ENCODE assay signal across 8 cellular contexts in genomic region chr3:102225407-102226132, GRCh38.
DNase-seq lines count a peak whose midpoint lies in the region; ATAC-seq and TF ChIP-seq lines count a peak whose summit lies in the region.

No MANE protein-coding gene starts in this region.

- no peaks in the 10 kb centered on the region for H3K4me1 Mint-ChIP-seq in osteocyte (ENCODE audit: unreplicated experiment)
- peaks cover 45% of the 10 kb centered on the region for H3K4me1 Mint-ChIP-seq in activated T-helper 1 cell treated with anti-CD3 and anti-CD28 coated beads, Interleukin-12 subunit alpha, Interleukin-12 subunit beta, Interleukin-2, Interleukin-4 antibody, amounts not matched to agents 30 ng/mL and 10 ng/mL and 1 ng/mL, durations not matched to agents 14 hours and 24 hours and 36 hours (ENCODE audit: low read depth)

- H3K27me3 Mint-ChIP-seq in osteocyte (ENCODE audit: unreplicated experiment) = peaks cover 26% of the 10 kb centered on the region
- H3K27me3 Mint-ChIP-seq in activated T-helper 1 cell treated with anti-CD3 and anti-CD28 coated beads, Interleukin-12 subunit alpha, Interleukin-12 subunit beta, Interleukin-2, Interleukin-4 antibody, amounts not matched to agents 30 ng/mL and 10 ng/mL and 1 ng/mL, durations not matched to agents 14 hours and 24 hours and 36 hours (ENCODE audit: insufficient read depth) = peaks cover 13% of the 10 kb centered on the region

- intact Hi-C loops in activated T-helper 1 cell treated with anti-CD3 and anti-CD28 coated beads, Interleukin-12 subunit alpha, Interleukin-12 subunit beta, Interleukin-2, Interleukin-4 antibody, amounts not matched to agents 30 ng/mL and 10 ng/mL and 1 ng/mL, durations not matched to agents 14 hours and 24 hours and 36 hours (cut with micrococcal nuclease) = loop anchor here (1.0 to 10.0 kb wide), 7 partner anchors 133 to 538 kb away; partner anchors contain the start of gene RPL24

- no peak overlapping the region for H3K4me3 Mint-ChIP-seq in osteocyte (ENCODE audit: unreplicated experiment)
- H3K4me3 Mint-ChIP-seq in activated T-helper 1 cell treated with anti-CD3 and anti-CD28 coated beads, Interleukin-12 subunit alpha, Interleukin-12 subunit beta, Interleukin-2, Interleukin-4 antibody, amounts not matched to agents 30 ng/mL and 10 ng/mL and 1 ng/mL, durations not matched to agents 14 hours and 24 hours and 36 hours = no peak overlapping the region

- no peaks in the 10 kb centered on the region for H3K36me3 Mint-ChIP-seq in osteocyte (ENCODE audit: unreplicated experiment)
- no peaks in the 10 kb centered on the region for H3K36me3 Mint-ChIP-seq in activated T-helper 1 cell treated with anti-CD3 and anti-CD28 coated beads, Interleukin-12 subunit alpha, Interleukin-12 subunit beta, Interleukin-2, Interleukin-4 antibody, amounts not matched to agents 30 ng/mL and 10 ng/mL and 1 ng/mL, durations not matched to agents 14 hours and 24 hours and 36 hours (ENCODE audit: low read depth)

- TF ChIP-seq CTCF in fibroblast of the aortic adventitia (IDR thresholded peaks at IDR 0.05; ENCODE audit: insufficient read depth, low read length) (peak; percentile 64), osteocyte (IDR thresholded peaks at IDR 0.05) (peak; percentile 75)

- no peak overlapping the region for H3K4me3 ChIP-seq in fibroblast of the aortic adventitia (ENCODE audit: low read depth, low read length)

- peak; percentile 58 for DNase-seq in D341Med (ENCODE audit: low spot score)
- DNase-seq in NCI-H1092 (lab: John Stamatoyannopoulos, UW) = peak; percentile 19
- peak; percentile 89 for DNase-seq in fibroblast of the aortic adventitia (ENCODE audit: low read depth)
- no peak for DNase-seq in osteocyte (ENCODE audit: extremely low spot score, unreplicated experiment)
- no peak for DNase-seq in activated CD4-positive, CD25-positive, alpha-beta regulatory T cell (lab: John Stamatoyannopoulos, UW)
- no peak for DNase-seq in activated T-helper 1 cell treated with anti-CD3 and anti-CD28 coated beads, Interleukin-12 subunit alpha, Interleukin-12 subunit beta, Interleukin-2, Interleukin-4 antibody, amounts not matched to agents 30 ng/mL and 10 ng/mL and 1 ng/mL, durations not matched to agents 14 hours and 24 hours and 36 hours (ENCODE audit: low spot score)

- H3K9me3 Mint-ChIP-seq in osteocyte (ENCODE audit: unreplicated experiment) = no peaks in the 10 kb centered on the region
- peaks cover 4% of the 10 kb centered on the region for H3K9me3 Mint-ChIP-seq in activated T-helper 1 cell treated with anti-CD3 and anti-CD28 coated beads, Interleukin-12 subunit alpha, Interleukin-12 subunit beta, Interleukin-2, Interleukin-4 antibody, amounts not matched to agents 30 ng/mL and 10 ng/mL and 1 ng/mL, durations not matched to agents 14 hours and 24 hours and 36 hours

- no peak overlapping the region for H3K27ac Mint-ChIP-seq in osteocyte (ENCODE audit: unreplicated experiment)
- no peak overlapping the region for H3K27ac Mint-ChIP-seq in activated T-helper 1 cell treated with anti-CD3 and anti-CD28 coated beads, Interleukin-12 subunit alpha, Interleukin-12 subunit beta, Interleukin-2, Interleukin-4 antibody, amounts not matched to agents 30 ng/mL and 10 ng/mL and 1 ng/mL, durations not matched to agents 14 hours and 24 hours and 36 hours

- ATAC-seq in GM21367 (IDR thresholded peaks at IDR 0.05; ENCODE audit: unreplicated experiment) (peak; percentile 49), SK-N-SH treated with all-trans-retinoic acid at 6 μM for 48 hours (peak; percentile 90)

TF ChIP-seq in SK-N-SH treated with all-trans-retinoic acid at 6 μM for 48 hours, 23 proteins besides CTCF, POLR2A, EP300 and RAD21:
- TF ChIP-seq ARNTL (CRISPR knock-in tag; IDR thresholded peaks at IDR 0.05; ENCODE audit: borderline replicate concordance, low read depth) = no peak
- TF ChIP-seq ZFP30 (CRISPR knock-in tag; IDR thresholded peaks at IDR 0.05) = no peak
- no peak for TF ChIP-seq ZNF565 (CRISPR knock-in tag; conservative IDR thresholded peaks at IDR 0.05; ENCODE audit: low read depth)
- no peak for TF ChIP-seq ZNF70 (CRISPR knock-in tag; IDR thresholded peaks at IDR 0.05)
- TF ChIP-seq BACH2 (CRISPR knock-in tag; IDR thresholded peaks at IDR 0.05; ENCODE audit: borderline replicate concordance) = no peak
- TF ChIP-seq TCF4 (CRISPR knock-in tag; IDR thresholded peaks at IDR 0.05; ENCODE audit: borderline replicate concordance) = no peak
- no peak for TF ChIP-seq ZNF8 (CRISPR knock-in tag; IDR thresholded peaks at IDR 0.05)
- no peak for TF ChIP-seq ZC3H10 (CRISPR knock-in tag; IDR thresholded peaks at IDR 0.05)
- TF ChIP-seq ESRRG (CRISPR knock-in tag; IDR thresholded peaks at IDR 0.05) = no peak
- no peak for TF ChIP-seq GLIS3 (CRISPR knock-in tag; IDR thresholded peaks at IDR 0.05)
- no peak for TF ChIP-seq POU6F1 (CRISPR knock-in tag; IDR thresholded peaks at IDR 0.05; ENCODE audit: borderline replicate concordance, low read depth)
- no peak for TF ChIP-seq OSR1 (CRISPR knock-in tag; IDR thresholded peaks at IDR 0.05)
- no peak for TF ChIP-seq RARB (CRISPR knock-in tag; IDR thresholded peaks at IDR 0.05)
- TF ChIP-seq PPARA (CRISPR knock-in tag; IDR thresholded peaks at IDR 0.05; ENCODE audit: borderline replicate concordance) = no peak
- TF ChIP-seq, protein P1, sequence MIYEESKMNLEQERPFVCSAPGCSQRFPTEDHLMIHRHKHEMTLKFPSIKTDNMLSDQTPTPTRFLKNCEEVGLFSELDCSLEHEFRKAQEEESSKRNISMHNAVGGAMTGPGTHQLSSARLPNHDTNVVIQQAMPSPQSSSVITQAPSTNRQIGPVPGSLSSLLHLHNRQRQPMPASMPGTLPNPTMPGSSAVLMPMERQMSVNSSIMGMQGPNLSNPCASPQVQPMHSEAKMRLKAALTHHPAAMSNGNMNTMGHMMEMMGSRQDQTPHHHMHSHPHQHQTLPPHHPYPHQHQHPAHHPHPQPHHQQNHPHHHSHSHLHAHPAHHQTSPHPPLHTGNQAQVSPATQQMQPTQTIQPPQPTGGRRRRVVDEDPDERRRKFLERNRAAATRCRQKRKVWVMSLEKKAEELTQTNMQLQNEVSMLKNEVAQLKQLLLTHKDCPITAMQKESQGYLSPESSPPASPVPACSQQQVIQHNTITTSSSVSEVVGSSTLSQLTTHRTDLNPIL (CRISPR knock-in tag; IDR thresholded peaks at IDR 0.05; ENCODE audit: low read depth) = no peak
- no peak for TF ChIP-seq CSRNP3 (CRISPR knock-in tag; IDR thresholded peaks at IDR 0.05)
- no peak for TF ChIP-seq ISL1 (CRISPR knock-in tag; IDR thresholded peaks at IDR 0.05)
- TF ChIP-seq CSDC2 (CRISPR knock-in tag; IDR thresholded peaks at IDR 0.05) = no peak
- TF ChIP-seq SNAI2 (CRISPR knock-in tag; IDR thresholded peaks at IDR 0.05) = no peak
- no peak for TF ChIP-seq PATZ1 (CRISPR knock-in tag; IDR thresholded peaks at IDR 0.05; ENCODE audit: borderline replicate concordance)

Comparison
In these comparisons a context has a peak if more than half of its experiments do, and no peak if none do; other contexts are left out.
1. DNase-seq: peak in D341Med (single experiment), NCI-H1092 (single experiment) and fibroblast of the aortic adventitia (single experiment); none in osteocyte (single experiment), activated CD4-positive, CD25-positive, alpha-beta regulatory T cell (0 of 4) and activated T-helper 1 cell treated with anti-CD3 and anti-CD28 coated beads, Interleukin-12 subunit alpha, Interleukin-12 subunit beta, Interleukin-2, Interleukin-4 antibody, amounts not matched to agents 30 ng/mL and 10 ng/mL and 1 ng/mL, durations not matched to agents 14 hours and 24 hours and 36 hours (single experiment).